8 cellular contexts compared by ENCODE assay signal in the genomic region with DNA sequence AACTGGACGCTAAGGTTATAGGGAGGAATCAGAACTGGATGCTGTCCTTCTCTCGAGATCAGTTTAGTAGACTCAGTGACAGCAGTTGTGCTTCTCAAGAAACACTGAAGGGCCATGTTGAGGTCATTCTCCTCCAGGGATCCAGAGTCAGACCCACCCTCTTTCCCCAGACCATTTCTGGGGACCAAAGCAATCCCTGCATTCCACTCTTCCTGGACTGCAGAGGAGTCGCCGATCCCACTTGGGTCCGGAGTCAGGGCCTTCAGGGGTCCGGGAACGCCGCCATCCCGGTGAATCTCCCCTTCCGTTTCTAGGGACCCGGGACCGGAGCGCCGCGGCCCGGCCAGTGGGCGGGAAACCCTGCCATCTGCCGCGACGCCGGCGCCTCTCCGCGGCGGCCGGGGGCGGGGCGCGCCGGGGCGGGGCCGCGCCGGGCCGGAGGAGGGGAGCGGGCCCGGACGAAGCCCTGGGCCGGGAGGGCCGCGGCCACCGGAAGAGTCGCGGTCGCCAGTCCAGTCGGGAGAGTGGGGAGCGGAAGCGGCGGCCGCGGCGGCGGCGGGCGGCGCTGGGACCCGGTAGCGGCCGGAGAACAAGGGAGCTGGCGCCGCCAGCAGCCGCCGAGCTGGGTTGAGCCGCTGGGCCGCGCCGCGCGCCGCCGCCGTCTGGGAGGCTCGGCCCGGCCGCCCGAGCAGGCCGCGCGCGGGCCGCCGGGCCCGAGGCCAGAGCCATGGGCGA. TPM values are rescaled to one million over a fixed set of nuclear protein-coding genes. Genes with fewer than 3 reads are reported as not detected.
A peak's percentile ranks its signal among the peaks of the same experiment; 100 is the strongest.
DNase-seq lines count a peak whose midpoint lies in the region; ATAC-seq and TF ChIP-seq lines count a peak whose summit lies in the region.

TSS of gene DVL3 (plus strand) at position 469 of the 735 bp plus-strand sequence. CDS start at position 728, 259 bp downstream.

- TF ChIP-seq CTCF in epithelial cell of proximal tubule (conservative IDR thresholded peaks at IDR 0.05; ENCODE audit: low read depth, low read length) (no peak), mesothelial cell of epicardium (IDR thresholded peaks at IDR 0.05; ENCODE audit: unreplicated experiment) (no peak), subcutaneous adipose tissue (IDR thresholded peaks at IDR 0.05; ENCODE audit: low read depth) (no peak)

- DNase-seq in C1 segment of cervical spinal cord (lab: John Stamatoyannopoulos, UW) (peak in 13 of 14 donors; percentile 21 to 77 (median 56)), NCI-H510A treated with DMSO at 0.1 percent for 48 hours (lab: John Stamatoyannopoulos, UW) (peak; percentile 91), activated T-cell treated with anti-CD3 and anti-CD28 coated beads for 4 hours (peak; percentile 13), epithelial cell of proximal tubule (ENCODE audit: low read depth) (no peak), mesothelial cell of epicardium (ENCODE audit: low spot score in 2 of 2, unreplicated experiment in 2 of 2) (peak in 1 of 2 experiments; percentile 68)

- no peaks in the 10 kb centered on the region for H3K27me3 Mint-ChIP-seq in mesothelial cell of epicardium (ENCODE audit: low read depth)

- H3K27ac Mint-ChIP-seq in mesothelial cell of epicardium, result peak within 1 kb of the TSS; percentile 98

- H3K36me3 Mint-ChIP-seq in mesothelial cell of epicardium, result peaks cover 2% of the 10 kb centered on the region

- peaks cover 33% of the 10 kb centered on the region for H3K4me1 Mint-ChIP-seq in mesothelial cell of epicardium

- no peaks in the 10 kb centered on the region for H3K9me3 Mint-ChIP-seq in mesothelial cell of epicardium

- H3K4me3 ChIP-seq in epithelial cell of proximal tubule (ENCODE audit: low read depth, low read length), result peak within 1 kb of the TSS; percentile 98

- ATAC-seq in GM19023 (IDR thresholded peaks at IDR 0.05; ENCODE audit: unreplicated experiment), result peak; percentile 80
- peak; percentile 82 for ATAC-seq in HG03108 (IDR thresholded peaks at IDR 0.05; ENCODE audit: unreplicated experiment)

- H3K4me3 Mint-ChIP-seq in mesothelial cell of epicardium, result peak within 1 kb of the TSS; percentile 98

RNA-seq across cellular contexts. Expression of gene DVL3, which starts in this region (rescaled TPM):
- total RNA-seq in epithelial cell of proximal tubule (33.5 and 38.2 TPM in 2 replicates), mesothelial cell of epicardium (158 to 162 TPM (median 159 TPM) in 3 replicates), subcutaneous adipose tissue (10 to 100 TPM; 18.9 to 57.3 (median 32.6) TPM)
